ENCODE assay signal across 22 cellular contexts in the genomic region with DNA sequence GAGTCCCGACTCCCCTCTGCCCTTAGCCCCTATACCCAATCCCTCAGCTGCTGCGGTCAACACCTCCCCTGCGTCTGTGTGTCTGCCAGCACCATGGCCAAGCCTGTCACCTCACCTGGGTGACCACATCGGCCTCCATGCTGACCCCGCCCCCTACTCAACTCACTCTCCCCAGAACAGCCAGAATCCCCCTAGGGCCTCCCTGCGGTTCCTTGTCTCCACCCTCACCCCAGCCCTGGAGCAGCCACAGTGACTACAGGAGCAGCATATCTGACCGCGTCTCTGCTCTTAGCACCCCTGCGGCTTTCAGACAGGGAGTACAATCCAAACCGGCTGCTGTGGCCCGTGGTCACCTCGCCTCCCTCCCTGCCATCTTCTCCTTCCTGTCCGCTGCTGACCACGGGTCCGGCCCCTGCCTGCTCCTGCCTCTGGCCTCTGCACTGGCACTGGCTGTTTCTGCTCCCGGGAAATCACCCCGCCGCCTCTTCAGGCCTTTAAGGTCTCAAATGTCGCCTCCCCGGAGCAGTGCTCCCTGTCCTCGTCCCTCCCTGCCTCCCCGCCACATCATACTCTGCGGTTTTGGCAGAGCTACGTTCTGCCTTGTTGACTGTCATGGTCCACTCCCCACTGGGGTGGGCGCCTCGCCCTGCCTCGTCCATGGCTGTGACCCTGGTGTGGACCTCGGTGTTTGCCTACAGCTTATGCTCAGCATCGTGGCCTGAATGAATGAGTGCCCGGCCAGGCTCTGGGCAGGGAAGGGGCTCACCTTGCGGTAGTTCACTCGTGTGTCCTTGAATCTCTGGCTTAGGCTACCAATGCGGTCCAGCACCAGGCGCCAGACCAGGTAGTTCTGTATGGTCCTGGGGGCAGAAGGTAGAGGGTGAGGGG. TPM values are rescaled to one million over a fixed set of nuclear protein-coding genes. Genes with fewer than 3 reads are reported as not detected.
DNase-seq lines count a peak whose midpoint lies in the region; ATAC-seq, FAIRE-seq and TF ChIP-seq lines count a peak whose summit lies in the region.
"Had no signal": no experiment of that assay in that cellular context is flagged by ENCODE, and none has a peak within 500 bp of the region (broad histone marks: within the 10 kb centered on the region; RNA-seq: fewer than 3 reads in every experiment).

No MANE protein-coding gene starts in this region.

- POLR2A ChIA-PET in K562 (lab: Yijun Ruan, JAX) = interaction anchor here (0.5 to 1.2 kb wide), 4 partner anchors 12 to 377 kb away, joined by 3 to 4 read pairs (median 3); no protein-coding TSS in a partner anchor

- H3K27ac ChIP-seq in BLaER1 treated with 17β-estradiol and CSF1 and Interleukin-3, amounts not matched to agents 10 nM and 100 nM = no peak overlapping the region
- no peak overlapping the region for H3K27ac ChIP-seq in K562 (ENCODE audit: extremely low read depth, low read depth, low read length)

- DNase-seq in H7 = peak; percentile 49
- DNase-seq in K562 (ENCODE audit: extremely low read depth in 1 of 4, low spot score in 3 of 4) = peak in 3 of 4 experiments; percentile 26 to 39 (median 35)
- no peak for DNase-seq in neural crest cell (ENCODE audit: low read depth, low spot score)
- no peak for DNase-seq in NCI-H128 (lab: John Stamatoyannopoulos, UW; ENCODE audit: unreplicated experiment)
- DNase-seq in hepatic stellate cell (ENCODE audit: low spot score) = no peak
- DNase-seq in nucleus accumbens (lab: John Stamatoyannopoulos, UW) = no peak
- DNase-seq: activated CD4-positive, alpha-beta T cell treated with anti-CD3 and anti-CD28 coated beads for 48 hours; activated gamma-delta T cell treated with Interleukin-2 at 50 U/mL for 16 hours; CD8-positive, alpha-beta memory T cell; KBM-7; left cardiac atrium; NCI-H187 treated with DMSO at 0.1 percent for 48 hours; NCI-H226; NCI-H774; stimulated activated CD4-positive, alpha-beta T cell treated with anti-CD3 and anti-CD28 coated beads, Interleukin-1b, Interleukin-23, amount 100 ng/mL, for 48 hours had no signal

- H3K36me3 Mint-ChIP-seq in neural crest cell (ENCODE audit: low read depth) = no peaks in the 10 kb centered on the region
- H3K36me3 Mint-ChIP-seq: CD8-positive, alpha-beta memory T cell; naive thymus-derived CD8-positive, alpha-beta T cell had no signal

- no peaks in the 10 kb centered on the region for H3K9me1 ChIP-seq in K562 (ENCODE audit: control insufficient read depth, insufficient read depth, low read length)

- H3K9ac ChIP-seq in BLaER1 treated with 17β-estradiol and CSF1 and Interleukin-3, amounts not matched to agents 10 nM and 100 nM = peak overlapping the region in 3 of 11 experiments; percentile 18 to 30 (median 19); a peak in 2 of 22 replicates
- peak overlapping the region in 1 of 2 experiments; percentile 62; a peak in 2 of 4 replicates for H3K9ac ChIP-seq in K562 (ENCODE audit: insufficient read depth in 1 of 2, low read depth in 2 of 2, low read length in 2 of 2)

- no TSS peak for BruUV-seq in K562 (replicated peaks; lab: Mats Ljungman, UMichigan)

- no peak for FAIRE-seq in K562 (lab: Jason Lieb, UNC)
- FAIRE-seq: G401.6, GM18507, H54 had no signal

- CTCF ChIA-PET in K562 (lab: Yijun Ruan, JAX; ENCODE audit: low intra/inter-chr PET ratio) = no interaction called here

- peak; percentile 65 for ATAC-seq in K562
- no peak for ATAC-seq in HG02938 (IDR thresholded peaks at IDR 0.05; ENCODE audit: unreplicated experiment)
- ATAC-seq: left cardiac atrium; naive thymus-derived CD8-positive, alpha-beta T cell had no signal

- no peak overlapping the region for H3K4me3 Mint-ChIP-seq in neural crest cell
- H3K4me3 Mint-ChIP-seq: dendritic cell treated with granulocyte-macrophage colony-stimulating factor and Interleukin-4, amounts not matched to agents 40 ng/mL and 50 ng/mL, for 4 days; naive thymus-derived CD8-positive, alpha-beta T cell had no signal

- no peak for TF ChIP-seq POLR2A in K562 (conservative IDR thresholded peaks at IDR 0.05)

- H3K4me1 Mint-ChIP-seq in neural crest cell = no peaks in the 10 kb centered on the region

- TF ChIP-seq RAD21 in K562 (CRISPR knock-in tag; conservative IDR thresholded peaks at IDR 0.05 in 1 of 2, IDR thresholded peaks at IDR 0.05 in 1 of 2) = no peak

- H3K36me3 ChIP-seq in BLaER1 treated with 17β-estradiol and CSF1 and Interleukin-3, amounts not matched to agents 10 nM and 100 nM = no peaks in the 10 kb centered on the region
- H3K36me3 ChIP-seq in H7 (replicated peaks; ENCODE audit: control insufficient read depth, insufficient read depth, low read length) = no peaks in the 10 kb centered on the region
- H3K36me3 ChIP-seq in K562 (ENCODE audit: control insufficient read depth, insufficient read depth, low read length) = no peaks in the 10 kb centered on the region

- H3K27me3 Mint-ChIP-seq in neural crest cell (ENCODE audit: low read depth) = peaks cover 11% of the 10 kb centered on the region

- peaks cover 0 to 23% (median 14%) of the 10 kb centered on the region in 11 experiments; a peak in 13 of 22 replicates for H4K20me1 ChIP-seq in BLaER1 treated with 17β-estradiol and CSF1 and Interleukin-3, amounts not matched to agents 10 nM and 100 nM
- H4K20me1 ChIP-seq in K562 (replicated peaks; ENCODE audit: control insufficient read depth, insufficient read depth, low read length) = 0 out of 2 replicates have a peak, but pooled peaks cover 11% of the 10 kb centered on the region

- peaks cover 34 to 61% (median 45%) of the 10 kb centered on the region in 10 experiments for H3K4me1 ChIP-seq in BLaER1 treated with 17β-estradiol and CSF1 and Interleukin-3, amounts not matched to agents 10 nM and 100 nM
- H3K4me1 ChIP-seq in K562 (replicated peaks in 1 of 2; ENCODE audit: control insufficient read depth in 2 of 2, insufficient read depth in 2 of 2, low read length in 2 of 2) = peaks cover 0 to 50% of the 10 kb centered on the region in 2 experiments; a peak in 2 of 5 replicates

- H3K4me3 ChIP-seq in BLaER1 treated with 17β-estradiol and CSF1 and Interleukin-3, amounts not matched to agents 10 nM and 100 nM = 0 out of 20 replicates have a peak overlapping the region, but pooled peaks of 1 of the 10 experiments have one; percentile 12
- no peak overlapping the region for H3K4me3 ChIP-seq in H7 (ENCODE audit: insufficient read depth, low read depth, low read length)
- H3K4me3 ChIP-seq in K562 = no peak overlapping the region

- no peak for TF ChIP-seq CTCF in K562 (IDR thresholded peaks at IDR 0.05 in 2 of 3, conservative IDR thresholded peaks at IDR 0.05 in 1 of 3; ENCODE audit: insufficient read depth in 2 of 3, low read depth in 1 of 3, low read length in 3 of 3)
- no peak for TF ChIP-seq CTCF in neural crest cell (conservative IDR thresholded peaks at IDR 0.05)

- in situ Hi-C loops in K562 (cut with MboI) = no loop called here

- H3K79me2 ChIP-seq in K562 (ENCODE audit: control insufficient read depth, insufficient read depth, low read length) = no peaks in the 10 kb centered on the region

- peaks cover 27 to 71% (median 44%) of the 10 kb centered on the region in 11 experiments; a peak in 21 of 22 replicates for H3K27me3 ChIP-seq in BLaER1 treated with 17β-estradiol and CSF1 and Interleukin-3, amounts not matched to agents 10 nM and 100 nM
- H3K27me3 ChIP-seq in H7 (ENCODE audit: control insufficient read depth, insufficient read depth, low read length) (no peaks in the 10 kb centered on the region), K562 (ENCODE audit: control insufficient read depth in 2 of 2, insufficient read depth in 2 of 2, low read length in 2 of 2) (peaks cover 28 to 67% of the 10 kb centered on the region in 2 experiments; a peak in 4 of 5 replicates)

- H3K9me3 Mint-ChIP-seq in neural crest cell = peaks cover 4% of the 10 kb centered on the region
- H3K9me3 Mint-ChIP-seq: dendritic cell treated with granulocyte-macrophage colony-stimulating factor and Interleukin-4, amounts not matched to agents 40 ng/mL and 50 ng/mL, for 4 days had no signal

- peaks cover 0 to 17% (median 9%) of the 10 kb centered on the region in 11 experiments; a peak in 16 of 22 replicates for H3K9me3 ChIP-seq in BLaER1 treated with 17β-estradiol and CSF1 and Interleukin-3, amounts not matched to agents 10 nM and 100 nM (replicated peaks in 1 of 11)
- H3K9me3 ChIP-seq in K562 (replicated peaks; ENCODE audit: control insufficient read depth, insufficient read depth, low read depth, low read length) = no peaks in the 10 kb centered on the region

- TF ChIP-seq EP300 in K562 (IDR thresholded peaks at IDR 0.05; ENCODE audit: low read length) = no peak

- H3K4me2 ChIP-seq in BLaER1 treated with 17β-estradiol and CSF1 and Interleukin-3, amounts not matched to agents 10 nM and 100 nM = peak overlapping the region; percentile 57 to 89 (median 78)
- no peak overlapping the region for H3K4me2 ChIP-seq in K562 (ENCODE audit: insufficient read depth, low read length)

- H3K27ac Mint-ChIP-seq in neural crest cell (ENCODE audit: unreplicated experiment) = peak overlapping the region; percentile 83
- H3K27ac Mint-ChIP-seq: dendritic cell treated with granulocyte-macrophage colony-stimulating factor and Interleukin-4, amounts not matched to agents 40 ng/mL and 50 ng/mL, for 4 days had no signal

- intact Hi-C loops in K562 (cut with micrococcal nuclease) = no loop called here

- H2AFZ ChIP-seq in K562 (ENCODE audit: low read depth, low read length) = no peak overlapping the region

- WGBS in K562 (ENCODE audit: insufficient coverage, low coverage, missing lambda C conversion rate) = 4% methylated on average over 31 of the region's 34 CpGs

RNA-seq across cellular contexts. Expression of a gene that starts 11.1 kb away (rescaled TPM):
- 62.9 and 83.5 TPM in 2 replicates for total RNA-seq in H7 (2014; rRNA removed; shearing (Covaris generic))
- total RNA-seq in K562 (2011; cell fraction: chromatin; rRNA removed; ENCODE audit: low replicate concordance) = 4.0 and 14.5 TPM in 2 replicates
- 13.0 and 14.3 TPM in 2 replicates for total RNA-seq in K562 (2011; cell fraction: nucleolus; rRNA removed)
- 5.5 and 8.1 TPM in 2 replicates for total RNA-seq in K562 (2011; cell fraction: nucleoplasm; rRNA removed)
- 14.0 and 16.4 TPM in 2 replicates for total RNA-seq in K562 (2014; rRNA removed)
- 3.3 and 4.1 TPM in 2 replicates for total RNA-seq in K562 (2014; rRNA removed; fragmentation: Illumina TruSeq; extraction: Trizol)
- 11.8 TPM in 2 replicates for total RNA-seq in K562 (2015; rRNA removed; fragmentation: Illumina TruSeq; extraction: Trizol)
- 25.3 and 28.1 TPM in 2 replicates for total RNA-seq in K562 (2021)
- polyA plus RNA-seq in K562 (2011; rRNA removed) = 6.7 and 7.0 TPM in 2 replicates
- 9.9 and 25.7 TPM in 2 replicates for polyA plus RNA-seq in K562 (2011; cell fraction: cytosol; rRNA removed)
- polyA plus RNA-seq in K562 (2011; cell fraction: nucleus; rRNA removed) = 20.2 and 28.6 TPM in 2 replicates
- polyA plus RNA-seq in K562 (2012) = 11.9 and 22.1 TPM in 2 replicates
- 15.2 and 16.6 TPM in 2 replicates for polyA plus RNA-seq in K562 (2014; fragmentation: Illumina TruSeq; extraction: Trizol)
- polyA plus RNA-seq in K562 (2014; fragmentation: Nextera tagmentation; extraction: Ambion mirVana) = 1 to 10 TPM in 1 of 2 experiments, under 1 TPM in 1; 0.99 to 1.7 TPM
- polyA plus RNA-seq in K562 (2014; rRNA removed) = 17.6 and 20.7 TPM in 2 replicates
- polyA minus RNA-seq in K562 (2011; rRNA and poly(A)+ RNA removed) = 1.8 and 4.0 TPM in 2 replicates
- polyA minus RNA-seq in K562 (2011; cell fraction: cytosol; rRNA and poly(A)+ RNA removed) = 3.9 and 7.0 TPM in 2 replicates
- polyA minus RNA-seq in K562 (2011; cell fraction: nucleus; rRNA and poly(A)+ RNA removed) = 5.4 and 6.8 TPM in 2 replicates
- total RNA-seq in neural crest cell = 51.3 and 58.9 TPM in 2 replicates

RNA-seq across cellular contexts. Expression of a gene that starts 35.1 kb away (rescaled TPM):
- total RNA-seq in H7 (2014; rRNA removed; shearing (Covaris generic)) = 1.3 and 3.0 TPM in 2 replicates
- not detected in 2 replicates for total RNA-seq in K562 (2011; cell fraction: chromatin; rRNA removed; ENCODE audit: low replicate concordance)
- not detected in 2 replicates for total RNA-seq in K562 (2011; cell fraction: nucleolus; rRNA removed)
- not detected in 2 replicates for total RNA-seq in K562 (2011; cell fraction: nucleoplasm; rRNA removed)
- total RNA-seq in K562 (2014; rRNA removed) (not detected in 2 replicates), K562 (2014; rRNA removed; fragmentation: Illumina TruSeq; extraction: Trizol) (not detected in 2 replicates), K562 (2015; rRNA removed; fragmentation: Illumina TruSeq; extraction: Trizol) (not detected in 2 replicates), K562 (2021) (not detected in 2 replicates), neural crest cell (0.51 and 0.84 TPM in 2 replicates)
- polyA plus RNA-seq in K562 (2011; rRNA removed) (not detected in 2 replicates), K562 (2014; fragmentation: Illumina TruSeq; extraction: Trizol) (not detected in 2 replicates), K562 (2014; fragmentation: Nextera tagmentation; extraction: Ambion mirVana) (not detected), K562 (2014; rRNA removed) (not detected in 2 replicates)
- polyA plus RNA-seq in K562 (2011; cell fraction: cytosol; rRNA removed) = not detected in 2 replicates
- polyA plus RNA-seq in K562 (2011; cell fraction: nucleus; rRNA removed) = 0.11 and 0.18 TPM in 2 replicates
- polyA plus RNA-seq in K562 (2012) = 0.11 TPM in 1 of 2 replicates, not detected in the other
- polyA minus RNA-seq in K562 (2011; rRNA and poly(A)+ RNA removed) = not detected in 2 replicates
- not detected in 2 replicates for polyA minus RNA-seq in K562 (2011; cell fraction: cytosol; rRNA and poly(A)+ RNA removed)
- polyA minus RNA-seq in K562 (2011; cell fraction: nucleus; rRNA and poly(A)+ RNA removed) = not detected in 2 replicates

RNA-seq across cellular contexts. Expression of a gene that starts 41.5 kb away (rescaled TPM):
- total RNA-seq in H7 (2014; rRNA removed; shearing (Covaris generic)) = 0.07 and 0.55 TPM in 2 replicates
- 2.5 and 7.5 TPM in 2 replicates for total RNA-seq in K562 (2011; cell fraction: chromatin; rRNA removed; ENCODE audit: low replicate concordance)
- 4.8 and 5.5 TPM in 2 replicates for total RNA-seq in K562 (2011; cell fraction: nucleolus; rRNA removed)
- 3.3 and 3.4 TPM in 2 replicates for total RNA-seq in K562 (2011; cell fraction: nucleoplasm; rRNA removed)
- total RNA-seq in K562 (2014; rRNA removed) (0.68 and 0.73 TPM in 2 replicates), K562 (2014; rRNA removed; fragmentation: Illumina TruSeq; extraction: Trizol) (0.11 and 0.16 TPM in 2 replicates), K562 (2015; rRNA removed; fragmentation: Illumina TruSeq; extraction: Trizol) (1.1 and 1.3 TPM in 2 replicates), K562 (2021) (1.8 and 2.1 TPM in 2 replicates), neural crest cell (0.61 TPM in 2 replicates)
- polyA plus RNA-seq in K562 (2011; rRNA removed) (0.68 and 1.3 TPM in 2 replicates), K562 (2014; fragmentation: Illumina TruSeq; extraction: Trizol) (0.58 and 0.89 TPM in 2 replicates), K562 (2014; fragmentation: Nextera tagmentation; extraction: Ambion mirVana) (not detected), K562 (2014; rRNA removed) (1.6 and 2.3 TPM in 2 replicates)
- polyA plus RNA-seq in K562 (2011; cell fraction: cytosol; rRNA removed) = 0.97 and 1.0 TPM in 2 replicates
- 11.2 and 14.0 TPM in 2 replicates for polyA plus RNA-seq in K562 (2011; cell fraction: nucleus; rRNA removed)
- polyA plus RNA-seq in K562 (2012) = 3.3 and 11.5 TPM in 2 replicates
- polyA minus RNA-seq in K562 (2011; rRNA and poly(A)+ RNA removed) = 0.15 and 0.18 TPM in 2 replicates
- polyA minus RNA-seq in K562 (2011; cell fraction: cytosol; rRNA and poly(A)+ RNA removed) = not detected in 2 replicates
- 1.6 and 2.0 TPM in 2 replicates for polyA minus RNA-seq in K562 (2011; cell fraction: nucleus; rRNA and poly(A)+ RNA removed)

Comparison
In these comparisons a context has a peak if more than half of its experiments do, and no peak if none do; other contexts are left out.
1. DNase-seq: peak in H7 (single experiment) and K562 (3 of 4); none in neural crest cell (single experiment), NCI-H128 (single experiment), hepatic stellate cell (single experiment) and nucleus accumbens (0 of 56).